Comparison of ENCODE assay signal across 8 cellular contexts in the genomic region with DNA sequence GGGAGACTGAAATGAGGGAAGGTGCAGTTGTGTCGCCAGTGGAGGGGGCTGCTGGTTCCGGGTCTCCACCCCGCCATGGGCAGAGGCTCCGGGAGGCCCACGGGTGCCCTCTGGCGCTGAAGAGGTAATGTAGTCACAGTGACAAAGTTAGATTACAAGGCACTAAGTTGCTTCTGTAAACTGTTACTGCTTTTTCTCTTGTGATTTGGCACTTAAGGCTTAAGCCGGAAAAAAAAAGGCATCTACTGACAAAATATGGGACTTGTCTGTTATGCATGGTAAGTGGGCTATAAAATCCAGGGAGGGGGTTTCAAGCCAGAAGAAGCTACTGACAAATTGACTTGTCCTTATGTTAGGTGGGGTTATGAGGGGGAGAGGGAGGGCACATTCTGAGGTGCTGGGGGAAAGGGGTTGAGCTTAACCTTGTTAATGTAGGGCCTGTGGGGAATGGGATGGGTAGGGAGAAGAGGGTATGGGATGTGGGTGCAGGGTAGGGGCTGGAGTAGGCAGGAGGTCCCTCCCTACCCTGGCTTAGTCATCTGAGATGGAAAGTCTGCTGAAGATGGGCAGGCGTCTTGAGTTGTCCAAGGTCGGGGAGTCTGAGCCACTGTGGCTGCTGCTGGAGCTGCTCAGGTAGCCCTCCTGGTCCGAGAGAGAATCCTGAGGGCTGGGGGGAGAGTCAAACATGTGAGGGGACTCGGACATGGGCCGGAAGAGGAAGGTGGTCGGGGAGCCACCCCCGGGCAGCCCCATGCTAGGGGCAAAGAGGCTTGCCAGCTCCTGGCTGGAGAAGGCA. TPM values are rescaled to one million over a fixed set of nuclear protein-coding genes. Genes with fewer than 3 reads are reported as not detected.
DNase-seq lines count a peak whose midpoint lies in the region; ATAC-seq and TF ChIP-seq lines count a peak whose summit lies in the region.

No MANE protein-coding gene starts in this region.

- intact Hi-C loops in Calu3 (cut with micrococcal nuclease; ENCODE audit: unreplicated experiment) (loop anchor here (1.0 to 10.0 kb wide), 5 partner anchors 212 to 644 kb away; no protein-coding TSS in a partner anchor), IMR-90 (cut with micrococcal nuclease) (loop anchor here (1.0 to 5.0 kb wide), 5 partner anchors 192 to 844 kb away; no protein-coding TSS in a partner anchor)

- H2BK15ac ChIP-seq in IMR-90 (ENCODE audit: low read depth, low read length) = peak overlapping the region; percentile 6; the same call in 1 of the 3 replicates
- no peak overlapping the region for H2BK15ac ChIP-seq in neuronal stem cell (ENCODE audit: low read length)

- in situ Hi-C loops in IMR-90 (cut with MboI; ENCODE audit: low sequenced_read_pairs) = loop anchor here (10.0 kb wide), 1 partner anchor 124 kb away; no protein-coding TSS in a partner anchor

- H2BK5ac ChIP-seq in IMR-90 (ENCODE audit: low read depth, low read length, poor library complexity, severe bottlenecking) (peak overlapping the region; percentile 87), neuronal stem cell (ENCODE audit: low read length) (peak overlapping the region; percentile 42)

- H2AK5ac ChIP-seq in IMR-90 (ENCODE audit: low read depth, low read length) (peak overlapping the region; percentile 76), neuronal stem cell (ENCODE audit: low read depth, low read length) (no peak overlapping the region)

- H3K36me3 ChIP-seq in IMR-90 (ENCODE audit: control insufficient read depth, insufficient read depth, low read length) (peaks cover 35% of the 10 kb centered on the region), neuronal stem cell (replicated peaks in 1 of 2; ENCODE audit: control insufficient read depth in 2 of 2, insufficient read depth in 2 of 2, low read length in 2 of 2) (peaks cover 25 to 57% of the 10 kb centered on the region in 2 donors)

- H2AFZ ChIP-seq in IMR-90 (replicated peaks; ENCODE audit: low read length, poor library complexity) (peak overlapping the region; percentile 49), neuronal stem cell (ENCODE audit: low read length) (no peak overlapping the region)

- POLR2A ChIA-PET in IMR-90 (lab: Charles Lee; ENCODE audit: unreplicated experiment) = interaction anchor here (0.6 to 3.5 kb wide), 11 partner anchors 18 to 905 kb away, joined by 3 to 50 read pairs (median 4); no protein-coding TSS in a partner anchor

- TF ChIP-seq CTCF in Calu3 (IDR thresholded peaks at IDR 0.05; ENCODE audit: unreplicated experiment) = peak; percentile 49
- TF ChIP-seq CTCF in IMR-90 (conservative IDR thresholded peaks at IDR 0.05; ENCODE audit: low read depth, low read length) = peak; percentile 89

- no TSS peak for BruUV-seq in Calu3 (replicated peaks; lab: Mats Ljungman, UMichigan)
- BruUV-seq in IMR-90 (replicated peaks; lab: Mats Ljungman, UMichigan) = no TSS peak

- peaks cover 19% of the 10 kb centered on the region; the same call in 1 of the 2 replicates for H3K9me1 ChIP-seq in IMR-90 (ENCODE audit: insufficient read depth, low read length)

- peaks cover 68% of the 10 kb centered on the region for H4K20me1 ChIP-seq in IMR-90 (ENCODE audit: insufficient read depth, low read length)

- H3K4me1 Mint-ChIP-seq in Calu3 (ENCODE audit: low read depth, unreplicated experiment) = peaks cover 27% of the 10 kb centered on the region

- H2BK20ac ChIP-seq in IMR-90 (ENCODE audit: low read depth, low read length) = peak overlapping the region; percentile 13; the same call in 1 of the 2 replicates

- 0% methylated on average over 7 of the region's 14 CpGs; no CpG with 5 or more reads in 1 of the 2 experiments for WGBS in IMR-90 (ENCODE audit: extremely low coverage in 2 of 2, insufficient read length in 1 of 2), 2 experiments
- no CpG with 5 or more reads among the region's 14 CpGs for WGBS in neuronal stem cell (ENCODE audit: extremely low coverage in 2 of 2, insufficient read length in 2 of 2, insufficient replicate concordance in 1 of 2), 2 donors

- dilution Hi-C loops in IMR-90 (cut with HindIII; ENCODE audit: low sequenced_read_pairs, unreplicated experiment) = no loop called here

- H3K27ac Mint-ChIP-seq in Calu3 (ENCODE audit: unreplicated experiment) = peak overlapping the region; percentile 81

- H3K27me3 ChIP-seq in IMR-90 (ENCODE audit: control insufficient read depth, insufficient read depth, low read length) (no peaks in the 10 kb centered on the region), neuronal stem cell (ENCODE audit: control insufficient read depth in 3 of 3, insufficient read depth in 3 of 3, low read depth in 1 of 3, low read length in 3 of 3) (no peaks in the 10 kb centered on the region)

- TF ChIP-seq POLR2A in IMR-90 (IDR thresholded peaks at IDR 0.05; ENCODE audit: low read depth, low read length) = no peak

- H4K5ac ChIP-seq in IMR-90 (ENCODE audit: low read depth, low read length) = peak overlapping the region; percentile 5; the same call in 1 of the 2 replicates

- H3K9me3 Mint-ChIP-seq in Calu3 (ENCODE audit: low read depth, unreplicated experiment) = no peaks in the 10 kb centered on the region

- H4K91ac ChIP-seq in IMR-90 (ENCODE audit: insufficient read depth, low read depth, low read length) (peak overlapping the region; percentile 53), neuronal stem cell (ENCODE audit: low read depth, low read length, poor library complexity) (no peak overlapping the region)

- DNase-seq in Calu3 (peak; percentile 91), IMR-90 (peak; percentile 74), SHP77 treated with DMSO at 0.1 percent for 48 hours (lab: John Stamatoyannopoulos, UW) (peak; percentile 81), foreskin melanocyte (peak; percentile 68), neuronal stem cell (ENCODE audit: low spot score) (no peak)
- peak; percentile 79 for DNase-seq in activated gamma-delta T cell treated with anti-CD3 and anti-CD28 coated beads, Interleukin-2, amount 50 U/mL, for 16 hours (ENCODE audit: low read depth)

- H3K4me3 ChIP-seq in IMR-90 (ENCODE audit: insufficient read depth, low read depth, low read length) (peak overlapping the region; percentile 97), neuronal stem cell (ENCODE audit: low read length in 2 of 2) (peak overlapping the region; percentile 92 to 99)

- H3K4me3 Mint-ChIP-seq in Calu3 (ENCODE audit: low read depth, unreplicated experiment) = peak overlapping the region; percentile 85

- H3K27me3 Mint-ChIP-seq in Calu3 (ENCODE audit: unreplicated experiment) = no peaks in the 10 kb centered on the region

- CTCF ChIA-PET in Calu3 (lab: Charles Lee) = interaction anchor here (0.7 to 2.7 kb wide), 6 partner anchors 26 to 845 kb away, joined by 3 to 20 read pairs (median 3); no protein-coding TSS in a partner anchor
- CTCF ChIA-PET in IMR-90 (lab: Yijun Ruan, JAX) = interaction anchor here (0.6 to 1.7 kb wide), 8 partner anchors 11 to 852 kb away, joined by 3 to 6 read pairs (median 3); no protein-coding TSS in a partner anchor

- H3K9me3 ChIP-seq in IMR-90 (ENCODE audit: control insufficient read depth, insufficient read depth, low read length) (no peaks in the 10 kb centered on the region), neuronal stem cell (replicated peaks in 1 of 2; ENCODE audit: control insufficient read depth in 2 of 2, insufficient read depth in 1 of 2, low read depth in 1 of 2, low read length in 2 of 2) (peaks cover 0 to 6% of the 10 kb centered on the region in 2 donors)

- H3K4me2 ChIP-seq in IMR-90 (ENCODE audit: low read depth, low read length) (peak overlapping the region; percentile 83), neuronal stem cell (ENCODE audit: insufficient read depth, low read length, poor library complexity, severe bottlenecking) (peak overlapping the region; percentile 73)

- H3K56ac ChIP-seq in IMR-90 (ENCODE audit: extremely low read depth, insufficient read depth, low read length) = peak overlapping the region; percentile 48

- H2BK12ac ChIP-seq in neuronal stem cell (ENCODE audit: low read length) = peak overlapping the region; percentile 34

- TF ChIP-seq RAD21 in IMR-90 (IDR thresholded peaks at IDR 0.05; ENCODE audit: low read length) = peak; percentile 94

- H3K23ac ChIP-seq in IMR-90 (ENCODE audit: low read depth, low read length) (peak overlapping the region; percentile 92), neuronal stem cell (ENCODE audit: low read depth, low read length, poor library complexity) (no peak overlapping the region)

- peak overlapping the region; percentile 98 for H3K27ac ChIP-seq in IMR-90 (ENCODE audit: insufficient read depth, low read length)
- H3K27ac ChIP-seq in neuronal stem cell (replicated peaks; ENCODE audit: low read length) = peak overlapping the region; percentile 11
- peak overlapping the region; percentile 94 for H3K27ac ChIP-seq in temporal lobe (ENCODE audit: low read depth, low read length)

- peak overlapping the region; percentile 66 for H2AK9ac ChIP-seq in IMR-90 (replicated peaks; ENCODE audit: low read depth, low read length, poor library complexity)

- 0 out of 2 replicates have a peak, but pooled peaks have one; percentile 6 for ATAC-seq in IMR-90 (ENCODE audit: low read depth)
- ATAC-seq in HG02798 (IDR thresholded peaks at IDR 0.05; ENCODE audit: poor library complexity, unreplicated experiment) = no peak

- peaks cover 0 to 33% of the 10 kb centered on the region in 2 experiments; a peak in 2 of 4 replicates for H3K79me1 ChIP-seq in IMR-90 (ENCODE audit: low read depth in 1 of 2, low read length in 2 of 2)
- peaks cover 9% of the 10 kb centered on the region for H3K79me1 ChIP-seq in neuronal stem cell (ENCODE audit: low read depth, low read length)

- H3K14ac ChIP-seq in IMR-90 (replicated peaks; ENCODE audit: low read depth, low read length) (peak overlapping the region; percentile 77), neuronal stem cell (ENCODE audit: low read length) (no peak overlapping the region)

- H3K4me1 ChIP-seq in IMR-90 (ENCODE audit: control insufficient read depth, insufficient read depth, low read length) = peaks cover 2% of the 10 kb centered on the region; the same call in 1 of the 2 replicates
- peaks cover 12 to 22% of the 10 kb centered on the region in 2 donors for H3K4me1 ChIP-seq in neuronal stem cell (ENCODE audit: control insufficient read depth in 2 of 2, insufficient read depth in 1 of 2, low read depth in 1 of 2, low read length in 2 of 2)

- H3K18ac ChIP-seq in IMR-90 (ENCODE audit: low read depth, low read length) (peak overlapping the region; percentile 31), neuronal stem cell (ENCODE audit: low read length) (no peak overlapping the region)

- peaks cover 88% of the 10 kb centered on the region for H3K36me3 Mint-ChIP-seq in Calu3 (ENCODE audit: insufficient read depth, unreplicated experiment)

- H2BK120ac ChIP-seq in IMR-90 (ENCODE audit: low read depth, low read length) = peak overlapping the region; percentile 54; the same call in 1 of the 2 replicates
- no peak overlapping the region for H2BK120ac ChIP-seq in neuronal stem cell (ENCODE audit: low read depth, low read length)

- peak overlapping the region; percentile 81 for H3K4ac ChIP-seq in IMR-90 (ENCODE audit: low read depth, low read length)
- H3K4ac ChIP-seq in neuronal stem cell (ENCODE audit: low read length) = no peak overlapping the region

- peak overlapping the region; percentile 3 to 77 for H4K8ac ChIP-seq in IMR-90 (ENCODE audit: low read depth in 2 of 2, low read length in 2 of 2)
- no peak overlapping the region for H4K8ac ChIP-seq in neuronal stem cell (ENCODE audit: low read depth, low read length)

- peak overlapping the region; percentile 84 for H3K9ac ChIP-seq in IMR-90 (ENCODE audit: low read depth, low read length)
- peak overlapping the region; percentile 53 for H3K9ac ChIP-seq in neuronal stem cell (ENCODE audit: low read depth, low read length, poor library complexity)

RNA-seq across cellular contexts. Expression of a gene that starts 3.7 kb away (rescaled TPM):
- total RNA-seq in Calu3 (2022) (208 and 240 TPM in 2 replicates), IMR-90 (2012; rRNA removed) (6.5 and 19.7 TPM in 2 replicates), temporal lobe (17.7 TPM)
- polyA plus RNA-seq in IMR-90 (2012; rRNA removed) = 82.3 and 140 TPM in 2 replicates
- 116 and 171 TPM in 2 replicates for polyA plus RNA-seq in IMR-90 (2012; cell fraction: cytosol; rRNA removed)
- polyA plus RNA-seq in IMR-90 (2012; cell fraction: nucleus; rRNA removed; ENCODE audit: low replicate concordance) = 95.1 and 247 TPM in 2 replicates
- polyA plus RNA-seq in neuronal stem cell (2013, experiment 1 of 2) = 270 TPM
- 294 TPM for polyA plus RNA-seq in neuronal stem cell (2013, experiment 2 of 2)

Comparison
In these comparisons a context has a peak if more than half of its experiments do, and no peak if none do; other contexts are left out.
1. H3K27ac ChIP-seq: peak in every context shown above with its lines; median percentile 98 in IMR-90; 94 in temporal lobe; 11 in neuronal stem cell.
2. RNA of a gene that starts 3.7 kb away (total RNA-seq): 208 to 240 TPM in Calu3; 17.7 TPM in temporal lobe (single experiment) and 6.5 to 19.7 TPM in IMR-90; every median in the first group is over 10 times any median in the second.